31 cellular contexts compared by ENCODE assay signal in genomic region chr3:127264794-127265514, GRCh38. TPM values are rescaled to one million over a fixed set of nuclear protein-coding genes. Genes with fewer than 3 reads are reported as not detected.
"Had no signal": no experiment of that assay in that cellular context is flagged by ENCODE, and none has a peak within 500 bp of the region (broad histone marks: within the 10 kb centered on the region; RNA-seq: fewer than 3 reads in every experiment).

No MANE protein-coding gene starts in this region.

- H3K36me3 Mint-ChIP-seq: immature natural killer cell; memory B cell; mesothelial cell of epicardium; stimulated activated effector memory CD8-positive, alpha-beta T cell treated with anti-CD3 and anti-CD28 coated beads, Interleukin-12 subunit alpha, Interleukin-12 subunit beta, amount 100 ng/mL, for 72 hours had no signal

- H3K9ac ChIP-seq: parathyroid adenoma had no signal

- H3K27ac ChIP-seq: dorsolateral prefrontal cortex, epithelial cell of prostate, esophagus squamous epithelium, gastroesophageal sphincter, left ventricle myocardium inferior, lower lobe of right lung, parathyroid adenoma, prostate gland, right lobe of liver, tibial artery, upper lobe of left lung, uterus had no signal

- H3K9me3 ChIP-seq: prostate gland, right lobe of liver, uterus had no signal

- ATAC-seq: gastroesophageal sphincter; natural killer cell; right lobe of liver; stimulated activated effector memory CD8-positive, alpha-beta T cell treated with anti-CD3 and anti-CD28 coated beads, Interleukin-12 subunit alpha, Interleukin-12 subunit beta, amount 100 ng/mL, for 72 hours; stimulated activated naive CD8-positive, alpha-beta T cell treated with anti-CD3 and anti-CD28 coated beads, Interleukin-15, Interleukin-2, amounts not matched to agents 100 U/mL and 50 U/mL, for 24 hours had no signal

- H3K4me3 ChIP-seq: dorsolateral prefrontal cortex, esophagus squamous epithelium, gastroesophageal sphincter, left ventricle myocardium inferior, lower lobe of right lung, prostate gland, right lobe of liver, tibial artery, upper lobe of left lung, uterus had no signal

- H3K36me3 ChIP-seq: esophagus squamous epithelium, gastroesophageal sphincter, left ventricle myocardium inferior, lower lobe of right lung, prostate gland, right lobe of liver, tibial artery, upper lobe of left lung, uterus had no signal

- H2AFZ ChIP-seq: parathyroid adenoma had no signal

- H3K9me3 Mint-ChIP-seq: neural crest cell had no signal

- H3K4me1 Mint-ChIP-seq: immature natural killer cell; memory B cell; mesothelial cell of epicardium; natural killer cell; neural crest cell; stimulated activated effector memory CD8-positive, alpha-beta T cell treated with anti-CD3 and anti-CD28 coated beads, Interleukin-12 subunit alpha, Interleukin-12 subunit beta, amount 100 ng/mL, for 72 hours had no signal

- H3K4me3 Mint-ChIP-seq: immature natural killer cell; memory B cell; mesothelial cell of epicardium; natural killer cell; neural crest cell; stimulated activated effector memory CD8-positive, alpha-beta T cell treated with anti-CD3 and anti-CD28 coated beads, Interleukin-12 subunit alpha, Interleukin-12 subunit beta, amount 100 ng/mL, for 72 hours had no signal

- H3K27ac Mint-ChIP-seq: immature natural killer cell; memory B cell; mesothelial cell of epicardium; natural killer cell; stimulated activated effector memory CD8-positive, alpha-beta T cell treated with anti-CD3 and anti-CD28 coated beads, Interleukin-12 subunit alpha, Interleukin-12 subunit beta, amount 100 ng/mL, for 72 hours had no signal

- H3K27me3 ChIP-seq: right lobe of liver, upper lobe of left lung, uterus had no signal

- H3K4me1 ChIP-seq: esophagus squamous epithelium, gastroesophageal sphincter, left ventricle myocardium inferior, lower lobe of right lung, parathyroid adenoma, prostate gland, right lobe of liver, upper lobe of left lung, uterus had no signal

- DNase-seq: cortex of kidney; effector memory CD4-positive, alpha-beta T cell; esophagus squamous epithelium; foreskin fibroblast; immature natural killer cell; kidney; left cardiac atrium; left ventricle myocardium inferior; lower lobe of right lung; natural killer cell; nucleus accumbens; right lobe of liver; stimulated activated CD4-positive, alpha-beta T cell treated with anti-CD3 and anti-CD28 coated beads, Interleukin-4, amount 100 ng/mL, for 1 hour; stimulated activated CD8-positive, alpha-beta memory T cell treated with anti-CD3 and anti-CD28 coated beads, Interleukin-4, amount 100 ng/mL, for 48 hours; stimulated activated naive CD8-positive, alpha-beta T cell treated with anti-CD3 and anti-CD28 coated beads, Interleukin-15, Interleukin-2, amounts not matched to agents 100 U/mL and 50 U/mL, for 24 hours; tibial artery; uterus had no signal

RNA-seq across cellular contexts. Expression of gene PRR20G, which starts 22.9 kb away (rescaled TPM):
- total RNA-seq: dorsolateral prefrontal cortex, esophagus squamous epithelium, gastroesophageal sphincter, kidney, left cardiac atrium, left ventricle myocardium inferior, lower lobe of right lung, mesothelial cell of epicardium, mucosa of gallbladder, myocyte, natural killer cell, neural crest cell, renal cortical epithelial cell, right lobe of liver, temporal lobe, upper lobe of left lung, uterus had no signal
- polyA plus RNA-seq: immature natural killer cell had no signal
